10 cellular contexts compared by ENCODE assay signal in the genomic region with DNA sequence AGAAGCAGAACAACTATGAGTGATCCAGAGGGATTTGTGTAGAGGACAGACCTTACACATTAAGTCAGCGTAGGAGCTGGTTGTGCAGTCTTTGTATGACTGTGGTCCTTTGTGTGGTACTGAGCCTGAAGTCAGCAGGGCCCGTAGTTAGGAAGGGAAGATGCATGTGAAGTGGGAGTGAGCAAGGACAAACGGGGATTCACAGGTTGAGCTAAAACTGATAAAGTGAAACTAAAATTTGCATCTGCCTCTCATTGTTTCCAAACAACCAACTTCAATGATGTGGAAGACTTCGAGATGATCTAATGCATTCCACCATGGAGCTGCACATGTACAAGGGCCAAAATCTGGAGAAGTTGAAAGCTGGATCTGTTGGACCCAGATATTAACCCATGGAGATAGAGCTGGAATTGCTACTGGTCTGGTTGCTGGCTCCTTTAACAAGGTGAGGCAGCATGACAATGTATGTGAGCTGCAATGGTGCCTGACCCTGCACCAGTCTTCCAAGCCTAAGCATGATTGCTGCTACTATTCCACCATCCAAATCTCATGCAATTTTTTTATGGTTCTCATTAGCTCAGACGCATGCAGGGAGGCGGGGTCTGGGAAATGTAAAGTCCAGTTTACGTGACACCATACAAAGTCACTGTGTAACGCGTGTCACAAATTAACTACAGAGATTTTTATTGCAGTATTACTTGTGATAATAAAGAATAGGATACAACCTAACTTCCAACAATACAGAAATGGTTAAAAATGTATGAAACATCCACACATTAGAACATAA. TPM values are rescaled to one million over a fixed set of nuclear protein-coding genes. Genes with fewer than 3 reads are reported as not detected.
DNase-seq lines count a peak whose midpoint lies in the region; ATAC-seq lines count a peak whose summit lies in the region.
"Had no signal": no experiment of that assay in that cellular context is flagged by ENCODE, and none has a peak within 500 bp of the region (broad histone marks: within the 10 kb centered on the region; RNA-seq: fewer than 3 reads in every experiment).

No MANE protein-coding gene starts in this region.

- H3K9me3 Mint-ChIP-seq in activated T-cell treated with anti-CD3 and anti-CD28 coated beads, Interleukin-2, amount 50 U/mL, for 72 hours, result no peaks in the 10 kb centered on the region
- H3K9me3 Mint-ChIP-seq in activated T-cell treated with anti-CD3 and anti-CD28 coated beads, Interleukin-2, amount 50 U/mL, for 24 hours, result no peaks in the 10 kb centered on the region

- H3K27me3 Mint-ChIP-seq in activated T-cell treated with anti-CD3 and anti-CD28 coated beads, Interleukin-2, amount 50 U/mL, for 72 hours (ENCODE audit: low read depth), result no peaks in the 10 kb centered on the region
- no peaks in the 10 kb centered on the region for H3K27me3 Mint-ChIP-seq in activated T-cell treated with anti-CD3 and anti-CD28 coated beads, Interleukin-2, amount 50 U/mL, for 24 hours

- H3K36me3 Mint-ChIP-seq in activated T-cell treated with anti-CD3 and anti-CD28 coated beads, Interleukin-2, amount 50 U/mL, for 72 hours (ENCODE audit: insufficient read depth in 2 of 2), result peaks cover 0 to 1% of the 10 kb centered on the region in 2 donors
- H3K36me3 Mint-ChIP-seq in activated T-cell treated with anti-CD3 and anti-CD28 coated beads, Interleukin-2, amount 50 U/mL, for 24 hours (ENCODE audit: low read depth), result no peaks in the 10 kb centered on the region

- peaks cover 5% of the 10 kb centered on the region for H3K4me1 Mint-ChIP-seq in activated T-cell treated with anti-CD3 and anti-CD28 coated beads, Interleukin-2, amount 50 U/mL, for 72 hours (ENCODE audit: low read depth)
- H3K4me1 Mint-ChIP-seq in activated T-cell treated with anti-CD3 and anti-CD28 coated beads, Interleukin-2, amount 50 U/mL, for 24 hours (ENCODE audit: low read depth), result peaks cover 5% of the 10 kb centered on the region

- H3K27ac Mint-ChIP-seq in activated T-cell treated with anti-CD3 and anti-CD28 coated beads, Interleukin-2, amount 50 U/mL, for 72 hours, result no peak overlapping the region
- H3K27ac Mint-ChIP-seq in activated T-cell treated with anti-CD3 and anti-CD28 coated beads, Interleukin-2, amount 50 U/mL, for 24 hours, result no peak overlapping the region

- ATAC-seq in activated T-cell treated with anti-CD3 and anti-CD28 coated beads, Interleukin-2, amount 50 U/mL, for 72 hours (replicated peaks in 1 of 2), result peak; percentile 58 to 82
- peak; percentile 60 for ATAC-seq in GM21381 (IDR thresholded peaks at IDR 0.05; ENCODE audit: unreplicated experiment)
- peak; percentile 49 for ATAC-seq in HG03064 (IDR thresholded peaks at IDR 0.05; ENCODE audit: low read depth, unreplicated experiment)
- ATAC-seq: heart left ventricle had no signal

- peak overlapping the region in 1 of 2 donors; percentile 31 for H3K4me3 Mint-ChIP-seq in activated T-cell treated with anti-CD3 and anti-CD28 coated beads, Interleukin-2, amount 50 U/mL, for 72 hours
- H3K4me3 Mint-ChIP-seq in activated T-cell treated with anti-CD3 and anti-CD28 coated beads, Interleukin-2, amount 50 U/mL, for 24 hours, result no peak overlapping the region

- no peak for DNase-seq in activated T-cell treated with anti-CD3 and anti-CD28 coated beads, Interleukin-2, amount 50 U/mL, for 72 hours
- no peak for DNase-seq in activated T-cell treated with anti-CD3 and anti-CD28 coated beads, Interleukin-2, amount 50 U/mL, for 24 hours
- peak; percentile 8 for DNase-seq in germinal center (ENCODE audit: low spot score)
- DNase-seq in NCI-H345 treated with DMSO at 0.1 percent for 48 hours (lab: John Stamatoyannopoulos, UW; ENCODE audit: unreplicated experiment), result no peak
- no peak for DNase-seq in SK-N-DZ (ENCODE audit: low spot score)
- DNase-seq in D341Med (ENCODE audit: low spot score), result no peak
- DNase-seq: EL, heart left ventricle had no signal

RNA-seq across cellular contexts. Expression of a gene that starts 12.1 kb away (rescaled TPM):
- 1 to 10 TPM; 1.1 to 3.2 TPM for total RNA-seq in activated T-cell treated with anti-CD3 and anti-CD28 coated beads, Interleukin-2, amount 50 U/mL, for 72 hours
- 0.13 and 0.70 TPM in 2 replicates for polyA plus RNA-seq in SK-N-DZ (2014; cell fraction: cytosol; rRNA removed)
- polyA plus RNA-seq in SK-N-DZ (2014; cell fraction: nucleus; rRNA removed), result 0.21 and 0.30 TPM in 2 replicates
